Comparison of ENCODE assay signal across 15 cellular contexts in the genomic region with DNA sequence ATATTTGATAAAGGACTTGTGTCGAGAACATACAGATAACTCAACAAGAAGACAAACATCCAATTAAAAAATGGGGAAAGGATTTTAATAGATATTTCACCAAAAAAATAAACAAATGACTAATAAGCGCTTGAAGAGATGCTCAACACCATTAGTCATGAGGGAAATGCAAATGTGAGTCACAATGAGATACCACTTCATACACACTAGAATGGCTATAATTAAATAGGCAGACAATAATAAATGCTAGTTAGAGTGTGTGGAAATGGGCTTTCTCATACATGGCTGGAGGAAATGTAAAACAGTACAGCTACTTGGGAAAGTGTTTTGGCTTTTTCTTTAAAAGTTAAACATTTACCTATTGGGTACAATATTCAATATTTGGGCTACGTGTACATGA. TPM values are rescaled to one million over a fixed set of nuclear protein-coding genes. Genes with fewer than 3 reads are reported as not detected.
A peak's percentile ranks its signal among the peaks of the same experiment; 100 is the strongest.
DNase-seq lines count a peak whose midpoint lies in the region; ATAC-seq, FAIRE-seq and TF ChIP-seq lines count a peak whose summit lies in the region.
"Had no signal": no experiment of that assay in that cellular context is flagged by ENCODE, and none has a peak within 500 bp of the region (broad histone marks: within the 10 kb centered on the region; RNA-seq: fewer than 3 reads in every experiment).

No MANE protein-coding gene starts in this region.

- no peaks in the 10 kb centered on the region for H3K79me2 ChIP-seq in K562 (ENCODE audit: control insufficient read depth, insufficient read depth, low read length)
- H3K79me2 ChIP-seq in keratinocyte (ENCODE audit: control insufficient read depth, insufficient read depth, low read length), result no peaks in the 10 kb centered on the region

- dilution Hi-C loops in keratinocyte (cut with MboI; ENCODE audit: extremely low pct_ligation_motif_present, low sequenced_read_pairs), result no loop called here

- no peak for TF ChIP-seq RAD21 in K562 (CRISPR knock-in tag; conservative IDR thresholded peaks at IDR 0.05 in 1 of 2, IDR thresholded peaks at IDR 0.05 in 1 of 2)

- H4K20me1 ChIP-seq in K562 (replicated peaks; ENCODE audit: control insufficient read depth, insufficient read depth, low read length) (no peaks in the 10 kb centered on the region), keratinocyte (ENCODE audit: control insufficient read depth, extremely low read depth, insufficient read depth, low read length) (no peaks in the 10 kb centered on the region)

- FAIRE-seq in K562 (lab: Jason Lieb, UNC) (no peak), keratinocyte (lab: Jason Lieb, UNC) (peak; percentile 59), kidney (lab: Jason Lieb, UNC) (no peak)

- TF ChIP-seq EP300 in K562 (IDR thresholded peaks at IDR 0.05; ENCODE audit: low read length), result no peak

- H3K4me2 ChIP-seq in K562 (ENCODE audit: insufficient read depth, low read length), result no peak overlapping the region
- no peak overlapping the region for H3K4me2 ChIP-seq in keratinocyte (ENCODE audit: control insufficient read depth, extremely low read depth, insufficient read depth, low read depth, low read length)
- H3K4me2 ChIP-seq: PC-9 had no signal

- TF ChIP-seq POLR2A in NB4 (IDR thresholded peaks at IDR 0.05; ENCODE audit: extremely low read depth, insufficient read length), result no peak
- TF ChIP-seq POLR2A in K562 (conservative IDR thresholded peaks at IDR 0.05), result no peak

- DNase-seq in Calu3 (no peak), NB4 (ENCODE audit: low read depth) (peak; percentile 10), K562 (ENCODE audit: extremely low read depth in 1 of 4, low spot score in 3 of 4) (no peak), keratinocyte (ENCODE audit: low read depth, low spot score) (peak; percentile 44), kidney (no peak), substantia nigra (lab: John Stamatoyannopoulos, UW) (no peak)
- no peak for DNase-seq in stimulated activated CD8-positive, alpha-beta memory T cell treated with anti-CD3 and anti-CD28 coated beads, Interleukin-4, amount 100 ng/mL, for 48 hours
- DNase-seq: activated naive CD8-positive, alpha-beta T cell treated with anti-CD3 and anti-CD28 coated beads for 36 hours; CD8-positive, alpha-beta memory T cell; effector CD8-positive, alpha-beta T cell; NCI-H2029; PC-9; stimulated activated CD4-positive, alpha-beta T cell treated with anti-CD3 and anti-CD28 coated beads, Interleukin-4, amount 100 ng/mL, for 24 hours had no signal

- peaks cover 0 to 7% of the 10 kb centered on the region in 2 experiments; a peak in 2 of 5 replicates for H3K4me1 ChIP-seq in K562 (replicated peaks in 1 of 2; ENCODE audit: control insufficient read depth in 2 of 2, insufficient read depth in 2 of 2, low read length in 2 of 2)
- H3K4me1 ChIP-seq in keratinocyte (ENCODE audit: control insufficient read depth, extremely low read depth, insufficient read depth, low read length), result peaks cover 9% of the 10 kb centered on the region
- no peaks in the 10 kb centered on the region for H3K4me1 ChIP-seq in kidney (ENCODE audit: control insufficient read depth in 1 of 2, insufficient read depth in 1 of 2, low read depth in 1 of 2, low read length in 2 of 2)
- H3K4me1 ChIP-seq: prostate gland had no signal

- H3K9me3 Mint-ChIP-seq in Calu3 (ENCODE audit: low read depth, unreplicated experiment), result no peaks in the 10 kb centered on the region
- H3K9me3 Mint-ChIP-seq: activated naive CD8-positive, alpha-beta T cell treated with anti-CD3 and anti-CD28 coated beads for 36 hours; CD8-positive, alpha-beta memory T cell had no signal

- ATAC-seq in K562 (no peak), HG03442 (IDR thresholded peaks at IDR 0.05; ENCODE audit: unreplicated experiment) (no peak)

- no peak overlapping the region for H3K4me3 Mint-ChIP-seq in Calu3 (ENCODE audit: low read depth, unreplicated experiment)
- H3K4me3 Mint-ChIP-seq: activated naive CD8-positive, alpha-beta T cell treated with anti-CD3 and anti-CD28 coated beads for 36 hours; CD8-positive, alpha-beta memory T cell had no signal

- BruUV-seq in Calu3 (replicated peaks; lab: Mats Ljungman, UMichigan), result no TSS peak
- no TSS peak for BruUV-seq in K562 (replicated peaks; lab: Mats Ljungman, UMichigan)

- H3K27me3 Mint-ChIP-seq in Calu3 (ENCODE audit: unreplicated experiment), result peaks cover 22% of the 10 kb centered on the region

- peak overlapping the region; percentile 46; the same call in 1 of the 3 replicates for H3K27ac ChIP-seq in K562 (ENCODE audit: extremely low read depth, low read depth, low read length)
- H3K27ac ChIP-seq in keratinocyte (ENCODE audit: control insufficient read depth, insufficient read depth, low read length), result no peak overlapping the region
- no peak overlapping the region for H3K27ac ChIP-seq in kidney (ENCODE audit: low read depth in 2 of 2, low read length in 2 of 2)
- no peak overlapping the region for H3K27ac ChIP-seq in substantia nigra (ENCODE audit: low read depth, low read length, poor library complexity, severe bottlenecking)
- H3K27ac ChIP-seq: PC-9, prostate gland had no signal

- H3K9me1 ChIP-seq in K562 (ENCODE audit: control insufficient read depth, insufficient read depth, low read length) (no peaks in the 10 kb centered on the region), keratinocyte (ENCODE audit: control insufficient read depth, extremely low read depth, insufficient read depth, low read length) (no peaks in the 10 kb centered on the region)

- H3K9ac ChIP-seq in K562 (ENCODE audit: insufficient read depth in 1 of 2, low read depth in 2 of 2, low read length in 2 of 2), result no peak overlapping the region
- H3K9ac ChIP-seq in keratinocyte (ENCODE audit: control insufficient read depth, extremely low read depth, insufficient read depth, low read length), result no peak overlapping the region
- no peak overlapping the region for H3K9ac ChIP-seq in kidney (ENCODE audit: low read length in 2 of 2)

- H3K27ac Mint-ChIP-seq in Calu3 (ENCODE audit: unreplicated experiment), result peak overlapping the region; percentile 48
- H3K27ac Mint-ChIP-seq: activated naive CD8-positive, alpha-beta T cell treated with anti-CD3 and anti-CD28 coated beads for 36 hours; CD8-positive, alpha-beta memory T cell had no signal

- H3K36me3 Mint-ChIP-seq in Calu3 (ENCODE audit: insufficient read depth, unreplicated experiment), result no peaks in the 10 kb centered on the region
- H3K36me3 Mint-ChIP-seq: activated naive CD8-positive, alpha-beta T cell treated with anti-CD3 and anti-CD28 coated beads for 36 hours; CD8-positive, alpha-beta memory T cell had no signal

- intact Hi-C loops in Calu3 (cut with micrococcal nuclease; ENCODE audit: unreplicated experiment), result no loop called here
- intact Hi-C loops in K562 (cut with micrococcal nuclease), result no loop called here
- intact Hi-C loops in kidney (cut with DNase I), result no loop called here

- CTCF ChIA-PET in Calu3 (lab: Charles Lee) (interaction anchor here (0.8 kb wide), 1 partner anchor 99 kb away, joined by 3 read pairs; no protein-coding TSS in a partner anchor), K562 (lab: Yijun Ruan, JAX; ENCODE audit: low intra/inter-chr PET ratio) (no interaction called here)

- H2AFZ ChIP-seq in K562 (ENCODE audit: low read depth, low read length), result peak overlapping the region; percentile 59
- H2AFZ ChIP-seq in keratinocyte (ENCODE audit: control insufficient read depth, low read length), result no peak overlapping the region
- H2AFZ ChIP-seq: PC-9 had no signal

- in situ Hi-C loops in K562 (cut with MboI), result no loop called here

- H3K27me3 ChIP-seq in K562 (ENCODE audit: control insufficient read depth in 2 of 2, insufficient read depth in 2 of 2, low read length in 2 of 2), result no peaks in the 10 kb centered on the region
- H3K27me3 ChIP-seq in keratinocyte (ENCODE audit: control insufficient read depth, extremely low read depth, insufficient read depth, low read length), result peaks cover 16% of the 10 kb centered on the region

- H3K9me3 ChIP-seq in K562 (replicated peaks; ENCODE audit: control insufficient read depth, insufficient read depth, low read depth, low read length) (no peaks in the 10 kb centered on the region; the same call in 1 of the 2 replicates), keratinocyte (ENCODE audit: control insufficient read depth, low read depth, low read length) (no peaks in the 10 kb centered on the region), kidney (ENCODE audit: control insufficient read depth in 1 of 2, low read length in 2 of 2) (no peaks in the 10 kb centered on the region)
- H3K9me3 ChIP-seq: prostate gland had no signal

- H3K36me3 ChIP-seq in K562 (ENCODE audit: control insufficient read depth, insufficient read depth, low read length) (no peaks in the 10 kb centered on the region), keratinocyte (ENCODE audit: control insufficient read depth in 2 of 2, extremely low read depth in 1 of 2, insufficient read depth in 2 of 2, low read length in 2 of 2) (no peaks in the 10 kb centered on the region), kidney (ENCODE audit: control insufficient read depth in 1 of 2, insufficient read depth in 2 of 2, low read length in 2 of 2) (no peaks in the 10 kb centered on the region)
- H3K36me3 ChIP-seq: prostate gland had no signal

- POLR2A ChIA-PET in K562 (lab: Yijun Ruan, JAX), result interaction anchor here (0.5 to 0.7 kb wide), 3 partner anchors 27 to 43 kb away, joined by 3 to 4 read pairs (median 3); no protein-coding TSS in a partner anchor

- no peak for TF ChIP-seq CTCF in Calu3 (IDR thresholded peaks at IDR 0.05; ENCODE audit: unreplicated experiment)
- TF ChIP-seq CTCF in NB4 (IDR thresholded peaks at IDR 0.05; ENCODE audit: low read depth, low read length), result no peak
- no peak for TF ChIP-seq CTCF in K562 (IDR thresholded peaks at IDR 0.05 in 2 of 3, conservative IDR thresholded peaks at IDR 0.05 in 1 of 3; ENCODE audit: insufficient read depth in 2 of 3, low read depth in 1 of 3, low read length in 3 of 3)
- no peak for TF ChIP-seq CTCF in keratinocyte (optimal IDR thresholded peaks at IDR 0.05 in 1 of 3, IDR thresholded peaks at IDR 0.05 in 1 of 3, conservative IDR thresholded peaks at IDR 0.05 in 1 of 3; ENCODE audit: extremely low read depth in 1 of 3, insufficient read depth in 2 of 3, low read length in 3 of 3)
- no peak for TF ChIP-seq CTCF in kidney (IDR thresholded peaks at IDR 0.05; ENCODE audit: borderline replicate concordance, extremely low read depth, insufficient read depth)

- peaks cover 14% of the 10 kb centered on the region for H3K4me1 Mint-ChIP-seq in Calu3 (ENCODE audit: low read depth, unreplicated experiment)
- H3K4me1 Mint-ChIP-seq: activated naive CD8-positive, alpha-beta T cell treated with anti-CD3 and anti-CD28 coated beads for 36 hours; CD8-positive, alpha-beta memory T cell had no signal

- WGBS in K562 (ENCODE audit: insufficient coverage, low coverage, missing lambda C conversion rate), result 75% methylated on average over 3 of the region's 3 CpGs

- H3K4me3 ChIP-seq in NB4 (ENCODE audit: low read depth, low read length) (no peak overlapping the region), K562 (no peak overlapping the region), keratinocyte (ENCODE audit: control insufficient read depth in 2 of 3, extremely low read depth in 1 of 3, insufficient read depth in 2 of 3, low read depth in 1 of 3, low read length in 3 of 3) (no peak overlapping the region), kidney (ENCODE audit: low read length in 2 of 2) (no peak overlapping the region)
- H3K4me3 ChIP-seq: PC-9, prostate gland had no signal

RNA-seq across cellular contexts. Expression of gene DLK1, which starts 34.8 kb away (rescaled TPM):
- total RNA-seq in Calu3 (2022) (not detected in 2 replicates), K562 (2014; rRNA removed) (11.8 and 12.5 TPM in 2 replicates), K562 (2014; rRNA removed; fragmentation: Illumina TruSeq; extraction: Trizol) (3.9 and 5.6 TPM in 2 replicates), K562 (2015; rRNA removed; fragmentation: Illumina TruSeq; extraction: Trizol) (17.6 and 20.2 TPM in 2 replicates), K562 (2021) (44.2 and 48.3 TPM in 2 replicates), kidney (not detected)
- 16.9 and 103 TPM in 2 replicates for total RNA-seq in K562 (2011; cell fraction: chromatin; rRNA removed; ENCODE audit: low replicate concordance)
- 80.7 and 188 TPM in 2 replicates for total RNA-seq in K562 (2011; cell fraction: nucleolus; rRNA removed)
- 58.2 and 70.2 TPM in 2 replicates for total RNA-seq in K562 (2011; cell fraction: nucleoplasm; rRNA removed)
- polyA plus RNA-seq in K562 (2011; rRNA removed) (97.2 and 430 TPM in 2 replicates), K562 (2014; fragmentation: Illumina TruSeq; extraction: Trizol) (15.3 and 36.5 TPM in 2 replicates), K562 (2014; fragmentation: Nextera tagmentation; extraction: Ambion mirVana) (1 to 10 TPM; 4.4 to 4.7 TPM), K562 (2014; rRNA removed) (21.4 and 27.5 TPM in 2 replicates), keratinocyte (not detected in 3 replicates), kidney (ENCODE audit: insufficient read depth, low read depth, low replicate concordance) (0.17 TPM)
- 306 and 365 TPM in 2 replicates for polyA plus RNA-seq in K562 (2011; cell fraction: cytosol; rRNA removed)
- polyA plus RNA-seq in K562 (2011; cell fraction: nucleus; rRNA removed), result 296 and 371 TPM in 2 replicates
- polyA plus RNA-seq in K562 (2012), result 106 and 264 TPM in 2 replicates
- polyA minus RNA-seq in K562 (2011; rRNA and poly(A)+ RNA removed), result 35.4 and 85.9 TPM in 2 replicates
- polyA minus RNA-seq in K562 (2011; cell fraction: cytosol; rRNA and poly(A)+ RNA removed), result 143 and 458 TPM in 2 replicates
- 44.6 and 117 TPM in 2 replicates for polyA minus RNA-seq in K562 (2011; cell fraction: nucleus; rRNA and poly(A)+ RNA removed)
- polyA plus RNA-seq in keratinocyte (2011; ENCODE audit: low read depth), result not detected
- polyA plus RNA-seq in keratinocyte (2011; cell fraction: cytosol; rRNA removed), result not detected in 2 replicates
- not detected in 2 replicates for polyA plus RNA-seq in keratinocyte (2011; cell fraction: nucleus; rRNA removed)
- not detected in 2 replicates for polyA plus RNA-seq in keratinocyte (2012; ENCODE audit: low replicate concordance)
- not detected in 3 replicates for polyA minus RNA-seq in keratinocyte
- not detected for polyA minus RNA-seq in keratinocyte (2011; cell fraction: cytosol; rRNA and poly(A)+ RNA removed)
- not detected in 2 replicates for polyA minus RNA-seq in keratinocyte (2011; cell fraction: nucleus; rRNA and poly(A)+ RNA removed)
- total RNA-seq: activated naive CD8-positive, alpha-beta T cell treated with anti-CD3 and anti-CD28 coated beads for 36 hours; CD8-positive, alpha-beta memory T cell; PC-9 had no signal
- polyA plus RNA-seq: CD8-positive, alpha-beta memory T cell had no signal

Comparison
In these comparisons a context has a peak if more than half of its experiments do, and no peak if none do; other contexts are left out.
1. DNase-seq: peak in NB4 (single experiment) and keratinocyte (single experiment); none in Calu3 (single experiment), K562 (0 of 4), kidney (single experiment), stimulated activated CD8-positive, alpha-beta memory T cell treated with anti-CD3 and anti-CD28 coated beads, Interleukin-4, amount 100 ng/mL, for 48 hours (single experiment) and substantia nigra (0 of 49).